8 cellular contexts compared by ENCODE assay signal in genomic region chr6:63635563-63636515, GRCh38. TPM values are rescaled to one million over a fixed set of nuclear protein-coding genes. Genes with fewer than 3 reads are reported as not detected.
A peak's percentile ranks its signal among the peaks of the same experiment; 100 is the strongest.
DNase-seq lines count a peak whose midpoint lies in the region; ATAC-seq and TF ChIP-seq lines count a peak whose summit lies in the region.

Gene PHF3 (plus strand): TSS chr6:63635802. CDS start chr6:63646552, 10,750 bp downstream.

- H3K27ac ChIP-seq in right atrium auricular region (peak within 1 kb of the TSS; percentile 99), uterus (peak within 1 kb of the TSS; percentile 97 to 99)

- peaks cover 0 to 35% of the 10 kb centered on the region in 2 donors for H3K4me1 ChIP-seq in right atrium auricular region
- peaks cover 8 to 12% of the 10 kb centered on the region in 2 donors for H3K4me1 ChIP-seq in uterus

- peak; percentile 68 for TF ChIP-seq POLR2A in GM18505 (IDR thresholded peaks at IDR 0.05; ENCODE audit: borderline replicate concordance, extremely low read depth, insufficient read depth, insufficient read length)
- TF ChIP-seq POLR2A in uterus (IDR thresholded peaks at IDR 0.05): peak in 1 of 2 donors; percentile 55

- H3K4me3 ChIP-seq in right atrium auricular region (peak within 1 kb of the TSS; percentile 93 to 97), uterus (peak within 1 kb of the TSS; percentile 91 to 95)

- H3K9me3 ChIP-seq in right atrium auricular region (no peaks in the 10 kb centered on the region), uterus (no peaks in the 10 kb centered on the region)

- H3K36me3 ChIP-seq in right atrium auricular region (no peaks in the 10 kb centered on the region), uterus (no peaks in the 10 kb centered on the region)

- peak; percentile 92 for ATAC-seq in GM18505 (IDR thresholded peaks at IDR 0.05; ENCODE audit: unreplicated experiment)
- ATAC-seq in HG02970 (IDR thresholded peaks at IDR 0.05; ENCODE audit: low FRiP score, unreplicated experiment): peak; percentile 91

- TF ChIP-seq CTCF in right atrium auricular region (IDR thresholded peaks at IDR 0.05) (peak in 1 of 2 donors; percentile 42), uterus (IDR thresholded peaks at IDR 0.05) (peak in 2 of 4 experiments; percentile 11 to 30)

- intact Hi-C loops in T-helper 2 cell treated with Interferon-gamma antibody and Interleukin-4, amounts not matched to agents 100 ng/mL and 5 ng/mL, for 36 hours (cut with micrococcal nuclease): loop anchor here (1.0 to 5.0 kb wide), 6 partner anchors 38 to 283 kb away; partner anchors contain the start of genes LOC128125822 and PTP4A1
- intact Hi-C loops in uterus (cut with DNase I; ENCODE audit: low total_unique reads): no loop called here

- no peaks in the 10 kb centered on the region for H3K27me3 ChIP-seq in right atrium auricular region
- no peaks in the 10 kb centered on the region for H3K27me3 ChIP-seq in uterus

- DNase-seq in NCI-H1930 (lab: John Stamatoyannopoulos, UW) (peak; percentile 92 to 94), anterior cingulate cortex (lab: John Stamatoyannopoulos, UW) (peak; percentile 24 to 97 (median 90)), right atrium auricular region (ENCODE audit: low spot score) (peak; percentile 86), pulmonary artery endothelial cell (ENCODE audit: low read depth, low spot score) (peak; percentile 45), uterus (peak; percentile 86 to 89)

RNA-seq across cellular contexts. Expression of gene PHF3, which starts in this region (rescaled TPM):
- total RNA-seq in T-helper 2 cell treated with Interferon-gamma antibody and Interleukin-4, amounts not matched to agents 100 ng/mL and 5 ng/mL, for 36 hours: 44.3 and 45.2 TPM in 2 replicates
- total RNA-seq in right atrium auricular region (10 to 100 TPM; 32.0 to 34.6 TPM), pulmonary artery endothelial cell (39.2 and 53.1 TPM in 2 replicates), uterus (100 to 1,000 TPM in 2 of 4 donors, 10 to 100 TPM in 2; 65.8 to 144 (median 117) TPM)

Comparison
In these comparisons a context has a peak if more than half of its experiments do, and no peak if none do; other contexts are left out.
1. Peak in every context shown above with its lines: DNase-seq, ATAC-seq, H3K4me3 ChIP-seq and H3K27ac ChIP-seq.